In the genomic region with DNA sequence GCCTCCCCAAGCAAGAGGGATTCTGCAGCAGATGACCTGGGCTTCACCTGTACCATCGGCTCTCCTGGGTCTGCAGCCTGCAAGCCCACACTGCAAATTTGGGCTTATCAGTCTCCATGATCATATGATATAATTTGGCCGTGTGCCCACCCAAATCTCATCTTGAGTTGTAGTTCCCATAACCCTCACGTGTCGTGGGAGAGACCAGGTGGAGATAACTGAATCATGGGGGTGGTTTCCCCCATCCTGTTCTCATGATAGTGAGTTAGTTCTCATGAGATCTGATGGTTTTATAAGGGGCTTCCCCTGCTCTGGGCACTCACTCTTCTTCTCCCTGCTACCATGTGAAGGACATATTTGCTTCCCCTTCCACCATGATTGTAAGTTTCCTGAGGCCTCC, we compare ENCODE assay signal across 8 cellular contexts. TPM values are rescaled to one million over a fixed set of nuclear protein-coding genes. Genes with fewer than 3 reads are reported as not detected.
DNase-seq lines count a peak whose midpoint lies in the region; ATAC-seq and FAIRE-seq lines count a peak whose summit lies in the region.
"Not testable (repeated sequence)": the region's sequence is repeated elsewhere in the genome, so short reads cannot be mapped to it uniquely, and the experiment has no call there.
"Had no signal": no experiment of that assay in that cellular context is flagged by ENCODE, and none has a peak within 500 bp of the region (broad histone marks: within the 10 kb centered on the region; RNA-seq: fewer than 3 reads in every experiment).

No MANE protein-coding gene starts in this region.

- not testable (repeated sequence) for ATAC-seq in activated T-cell treated with anti-CD3 and anti-CD28 coated beads, Interleukin-2, amount 50 U/mL, for 72 hours (replicated peaks in 1 of 2); naive thymus-derived CD4-positive, alpha-beta T cell
- ATAC-seq in activated naive CD4-positive, alpha-beta T cell treated with anti-CD3 and anti-CD28 coated beads, Interleukin-2, amount 50 U/mL, for 72 hours, result peak in 1 of 2 donors; percentile 31

- not testable (repeated sequence) for H3K36me3 ChIP-seq in CD4-positive, alpha-beta memory T cell (ENCODE audit: insufficient read depth, low read length); naive thymus-derived CD4-positive, alpha-beta T cell (ENCODE audit: control insufficient read depth in 2 of 3, insufficient read depth in 3 of 3, low read length in 3 of 3)

- peak overlapping the region; percentile 55 to 92 (median 83) for H3K27ac Mint-ChIP-seq in CD4-positive, alpha-beta memory T cell
- H3K27ac Mint-ChIP-seq in activated CD4-positive, alpha-beta T cell treated with anti-CD3 and anti-CD28 coated beads, Interleukin-2, amount 10 ng/mL, durations not matched to agents 24 days and 14 days, result peak overlapping the region; percentile 79
- H3K27ac Mint-ChIP-seq in activated T-cell treated with anti-CD3 and anti-CD28 coated beads, Interleukin-2, amount 50 U/mL, for 72 hours, result peak overlapping the region; percentile 48
- peak overlapping the region; percentile 23 to 51 for H3K27ac Mint-ChIP-seq in activated naive CD4-positive, alpha-beta T cell treated with anti-CD3 and anti-CD28 coated beads, Interleukin-2, amount 50 U/mL, for 72 hours
- H3K27ac Mint-ChIP-seq in naive thymus-derived CD4-positive, alpha-beta T cell, result peak overlapping the region in 6 of 9 donors; percentile 44 to 84 (median 71)

- CTCF ChIA-PET in CD4-positive, alpha-beta memory T cell (lab: Charles Lee; ENCODE audit: partially characterized antibody), result interaction anchor here (8.4 kb wide), 1 partner anchor 17 kb away, joined by 100 read pairs; no protein-coding TSS in a partner anchor
- CTCF ChIA-PET in naive thymus-derived CD4-positive, alpha-beta T cell (lab: Charles Lee), result interaction anchor here (0.6 kb wide), 1 partner anchor 10 kb away, joined by 3 read pairs; no protein-coding TSS in a partner anchor

- not testable (repeated sequence) for H3K27me3 Mint-ChIP-seq in CD4-positive, alpha-beta memory T cell; activated CD4-positive, alpha-beta T cell treated with anti-CD3 and anti-CD28 coated beads, Interleukin-2, amount 10 ng/mL, durations not matched to agents 24 days and 14 days; activated T-cell treated with anti-CD3 and anti-CD28 coated beads, Interleukin-2, amount 50 U/mL, for 72 hours (ENCODE audit: low read depth); naive thymus-derived CD4-positive, alpha-beta T cell

- peak; percentile 33 for FAIRE-seq in GM19239 (lab: Jason Lieb, UNC)

- DNase-seq in CD4-positive, alpha-beta memory T cell, result peak in 1 of 5 donors; percentile 54
- DNase-seq in GM19239 (ENCODE audit: insufficient read length, low spot score); activated naive CD4-positive, alpha-beta T cell treated with anti-CD3 and anti-CD28 coated beads, Interleukin-2, amount 50 U/mL, for 72 hours (ENCODE audit: low spot score in 2 of 2); naive thymus-derived CD4-positive, alpha-beta T cell: not testable (repeated sequence)
- peak; percentile 59 for DNase-seq in activated CD4-positive, alpha-beta T cell treated with anti-CD3 and anti-CD28 coated beads, Interleukin-2, amount 10 ng/mL, durations not matched to agents 24 days and 14 days
- DNase-seq in activated T-cell treated with anti-CD3 and anti-CD28 coated beads, Interleukin-2, amount 50 U/mL, for 72 hours, result peak in 1 of 2 donors; percentile 40
- DNase-seq in stimulated activated CD8-positive, alpha-beta memory T cell treated with anti-CD3 and anti-CD28 coated beads, Interleukin-4, amount 100 ng/mL, for 48 hours, result peak; percentile 61

- H3K36me3 Mint-ChIP-seq in CD4-positive, alpha-beta memory T cell, result peaks cover 63 to 64% of the 10 kb centered on the region in 2 donors
- H3K36me3 Mint-ChIP-seq in activated CD4-positive, alpha-beta T cell treated with anti-CD3 and anti-CD28 coated beads, Interleukin-2, amount 10 ng/mL, durations not matched to agents 24 days and 14 days (ENCODE audit: low read depth), result peaks cover 80% of the 10 kb centered on the region
- peaks cover 32 to 61% of the 10 kb centered on the region in 2 donors for H3K36me3 Mint-ChIP-seq in activated T-cell treated with anti-CD3 and anti-CD28 coated beads, Interleukin-2, amount 50 U/mL, for 72 hours (ENCODE audit: insufficient read depth in 2 of 2)
- H3K36me3 Mint-ChIP-seq in activated naive CD4-positive, alpha-beta T cell treated with anti-CD3 and anti-CD28 coated beads, Interleukin-2, amount 50 U/mL, for 72 hours, result peaks cover 58 to 93% of the 10 kb centered on the region in 2 donors
- peaks cover 28 to 82% (median 52%) of the 10 kb centered on the region in 5 donors for H3K36me3 Mint-ChIP-seq in naive thymus-derived CD4-positive, alpha-beta T cell

- peaks cover 0 to 15% (median 9%) of the 10 kb centered on the region in 8 donors for H3K9me3 Mint-ChIP-seq in CD4-positive, alpha-beta memory T cell
- H3K9me3 Mint-ChIP-seq in activated CD4-positive, alpha-beta T cell treated with anti-CD3 and anti-CD28 coated beads, Interleukin-2, amount 10 ng/mL, durations not matched to agents 24 days and 14 days, result peaks cover 29% of the 10 kb centered on the region
- H3K9me3 Mint-ChIP-seq in activated T-cell treated with anti-CD3 and anti-CD28 coated beads, Interleukin-2, amount 50 U/mL, for 72 hours, result peaks cover 16 to 18% of the 10 kb centered on the region in 2 donors
- peaks cover 11 to 30% of the 10 kb centered on the region in 2 donors for H3K9me3 Mint-ChIP-seq in activated naive CD4-positive, alpha-beta T cell treated with anti-CD3 and anti-CD28 coated beads, Interleukin-2, amount 50 U/mL, for 72 hours
- H3K9me3 Mint-ChIP-seq in naive thymus-derived CD4-positive, alpha-beta T cell, result peaks cover 2 to 28% (median 12%) of the 10 kb centered on the region in 11 donors

- H3K4me1 ChIP-seq in CD4-positive, alpha-beta memory T cell (ENCODE audit: insufficient read depth, low read length), result peaks cover 98% of the 10 kb centered on the region
- H3K4me1 ChIP-seq in naive thymus-derived CD4-positive, alpha-beta T cell (ENCODE audit: control insufficient read depth in 2 of 2, insufficient read depth in 2 of 2, low read length in 2 of 2), result peaks cover 52 to 58% of the 10 kb centered on the region in 2 donors

- not testable (repeated sequence) for H3K9me3 ChIP-seq in CD4-positive, alpha-beta memory T cell (ENCODE audit: control insufficient read depth in 1 of 2, low read length in 2 of 2); naive thymus-derived CD4-positive, alpha-beta T cell (ENCODE audit: control insufficient read depth in 2 of 3, low read length in 3 of 3)

- peak overlapping the region in 7 of 8 donors; percentile 21 to 77 (median 59) for H3K4me3 Mint-ChIP-seq in CD4-positive, alpha-beta memory T cell
- H3K4me3 Mint-ChIP-seq in activated CD4-positive, alpha-beta T cell treated with anti-CD3 and anti-CD28 coated beads, Interleukin-2, amount 10 ng/mL, durations not matched to agents 24 days and 14 days, result peak overlapping the region; percentile 57
- peak overlapping the region; percentile 49 to 71 for H3K4me3 Mint-ChIP-seq in activated T-cell treated with anti-CD3 and anti-CD28 coated beads, Interleukin-2, amount 50 U/mL, for 72 hours
- peak overlapping the region in 7 of 10 donors; percentile 26 to 61 (median 40) for H3K4me3 Mint-ChIP-seq in naive thymus-derived CD4-positive, alpha-beta T cell

- not testable (repeated sequence) for H3K27me3 ChIP-seq in CD4-positive, alpha-beta memory T cell (ENCODE audit: insufficient read depth, low read length); naive thymus-derived CD4-positive, alpha-beta T cell (ENCODE audit: control insufficient read depth in 2 of 2, insufficient read depth in 2 of 2, low read length in 2 of 2)

- intact Hi-C loops in CD4-positive, alpha-beta memory T cell (cut with micrococcal nuclease); activated CD4-positive, alpha-beta T cell treated with anti-CD3 and anti-CD28 coated beads, Interleukin-2, amount 10 ng/mL, durations not matched to agents 24 days and 14 days (cut with micrococcal nuclease): not testable (repeated sequence)
- intact Hi-C loops in naive thymus-derived CD4-positive, alpha-beta T cell (cut with micrococcal nuclease), result loop anchor here in 1 of 2 donors (10.0 kb wide), 1 partner anchor 735 kb away; no protein-coding TSS in a partner anchor

- peaks cover 0 to 72% (median 30%) of the 10 kb centered on the region in 4 donors for H3K4me1 Mint-ChIP-seq in CD4-positive, alpha-beta memory T cell
- H3K4me1 Mint-ChIP-seq in activated CD4-positive, alpha-beta T cell treated with anti-CD3 and anti-CD28 coated beads, Interleukin-2, amount 10 ng/mL, durations not matched to agents 24 days and 14 days, result peaks cover 56% of the 10 kb centered on the region
- H3K4me1 Mint-ChIP-seq in activated T-cell treated with anti-CD3 and anti-CD28 coated beads, Interleukin-2, amount 50 U/mL, for 72 hours (ENCODE audit: low read depth), result not testable (repeated sequence)
- H3K4me1 Mint-ChIP-seq in naive thymus-derived CD4-positive, alpha-beta T cell, result peaks cover 0 to 59% (median 40%) of the 10 kb centered on the region in 7 donors

- POLR2A ChIA-PET in CD4-positive, alpha-beta memory T cell (lab: Charles Lee; ENCODE audit: partially characterized antibody), result interaction anchor here (1.8 to 9.0 kb wide), 2 partner anchors 16 to 42 kb away, joined by 8 to 240 read pairs; no protein-coding TSS in a partner anchor
- POLR2A ChIA-PET in naive thymus-derived CD4-positive, alpha-beta T cell (lab: Charles Lee), result interaction anchor here (1.0 to 6.2 kb wide), 3 partner anchors 16 to 67 kb away, joined by 3 to 45 read pairs (median 5); no protein-coding TSS in a partner anchor

- H3K4me3 ChIP-seq in CD4-positive, alpha-beta memory T cell (ENCODE audit: low read length in 2 of 2); naive thymus-derived CD4-positive, alpha-beta T cell (ENCODE audit: low read length): not testable (repeated sequence)

- H3K27ac ChIP-seq in CD4-positive, alpha-beta memory T cell (ENCODE audit: low read depth, low read length); naive thymus-derived CD4-positive, alpha-beta T cell (ENCODE audit: low read depth, low read length): not testable (repeated sequence)

RNA-seq across cellular contexts. Expression of a gene that starts 7.9 kb away (rescaled TPM):
- 10 to 100 TPM; 94.6 to 95.7 TPM for total RNA-seq in CD4-positive, alpha-beta memory T cell
- polyA plus RNA-seq in CD4-positive, alpha-beta memory T cell, result 10 to 100 TPM; 67.2 to 73.1 TPM
- 121 and 123 TPM in 2 replicates for total RNA-seq in activated CD4-positive, alpha-beta T cell treated with anti-CD3 and anti-CD28 coated beads, Interleukin-2, amount 10 ng/mL, durations not matched to agents 24 days and 14 days
- total RNA-seq in activated T-cell treated with anti-CD3 and anti-CD28 coated beads, Interleukin-2, amount 50 U/mL, for 72 hours, result 10 to 100 TPM; 73.7 to 81.8 TPM
- total RNA-seq in activated naive CD4-positive, alpha-beta T cell treated with anti-CD3 and anti-CD28 coated beads, Interleukin-2, amount 50 U/mL, for 72 hours, result 10 to 100 TPM; 42.4 to 86.5 TPM
- 100 to 1,000 TPM in 1 of 5 experiments, 10 to 100 TPM in 4; 43.4 to 103 (median 58.6) TPM for total RNA-seq in naive thymus-derived CD4-positive, alpha-beta T cell
- polyA plus RNA-seq in naive thymus-derived CD4-positive, alpha-beta T cell, result 10 to 100 TPM; 27.9 to 30.9 TPM
- total RNA-seq: H9 had no signal
